13 cellular contexts compared by ENCODE assay signal in genomic region chr2:180222642-180223041, GRCh38.
DNase-seq lines count a peak whose midpoint lies in the region; ATAC-seq, FAIRE-seq and TF ChIP-seq lines count a peak whose summit lies in the region.
"Had no signal": no experiment of that assay in that cellular context is flagged by ENCODE, and none has a peak within 500 bp of the region (broad histone marks: within the 10 kb centered on the region; RNA-seq: fewer than 3 reads in every experiment).

No MANE protein-coding gene starts in this region.

- no peak overlapping the region for H3K4me3 Mint-ChIP-seq in progenitor cell of endocrine pancreas (ENCODE audit: low read depth)
- H3K4me3 Mint-ChIP-seq: T-helper 2 cell treated with Interferon-gamma antibody and Interleukin-4, amounts not matched to agents 5 μg/mL and 100 μg/mL, for 36 hours had no signal

- no peak overlapping the region for H3K27ac Mint-ChIP-seq in progenitor cell of endocrine pancreas
- H3K27ac Mint-ChIP-seq: T-helper 2 cell treated with Interferon-gamma antibody and Interleukin-4, amounts not matched to agents 5 μg/mL and 100 μg/mL, for 36 hours had no signal

- TF ChIP-seq POLR2A in GM12892 (IDR thresholded peaks at IDR 0.05; ENCODE audit: low read depth, low read length): no peak

- no peak for TF ChIP-seq CTCF in psoas muscle (IDR thresholded peaks at IDR 0.05)
- no peak for TF ChIP-seq CTCF in progenitor cell of endocrine pancreas (IDR thresholded peaks at IDR 0.05; ENCODE audit: unreplicated experiment)

- peaks cover 10% of the 10 kb centered on the region for H3K9me3 ChIP-seq in psoas muscle
- H3K9me3 ChIP-seq: vagina had no signal

- WGBS in psoas muscle, 3 donors: 31 to 46% (median 42%) methylated on average over 1 of the region's 1 CpG

- intact Hi-C loops in psoas muscle (cut with DNase I): no loop called here

- FAIRE-seq in GM12892 (lab: Jason Lieb, UNC): no peak
- FAIRE-seq: HepG2 had no signal

- peak in 3 of 4 donors; percentile 56 to 58 (median 56) for ATAC-seq in psoas muscle
- ATAC-seq: HepG2 had no signal

- no peaks in the 10 kb centered on the region for H3K36me3 Mint-ChIP-seq in progenitor cell of endocrine pancreas (ENCODE audit: insufficient read depth)

- H3K27ac ChIP-seq in psoas muscle: no peak overlapping the region
- H3K27ac ChIP-seq: vagina had no signal

- peak; percentile 35 for DNase-seq in EL
- DNase-seq in NCI-H510A (lab: John Stamatoyannopoulos, UW): peak; percentile 47
- DNase-seq in fibroblast of gingiva (ENCODE audit: low read depth): peak; percentile 91
- no peak for DNase-seq in psoas muscle
- DNase-seq in GM12892 (ENCODE audit: insufficient read length): no peak
- no peak for DNase-seq in progenitor cell of endocrine pancreas (ENCODE audit: low spot score, unreplicated experiment)
- no peak for DNase-seq in islet precursor cell
- DNase-seq in stimulated activated CD4-positive, alpha-beta T cell treated with anti-CD3 and anti-CD28 coated beads, Interleukin-2, amount 100 ng/mL, for 48 hours: no peak
- DNase-seq: activated CD8-positive, alpha-beta memory T cell treated with anti-CD3 and anti-CD28 coated beads, Interleukin-2, amount 50 U/mL, for 4 hours; cerebellar nuclear complex had no signal

- no peaks in the 10 kb centered on the region for H3K36me3 ChIP-seq in psoas muscle (ENCODE audit: insufficient read depth in 1 of 2, low read depth in 1 of 2)
- H3K36me3 ChIP-seq: vagina had no signal

- no peaks in the 10 kb centered on the region for H3K27me3 ChIP-seq in psoas muscle (ENCODE audit: insufficient read depth in 3 of 3, low read length in 2 of 3)
- H3K27me3 ChIP-seq: vagina had no signal

- H3K9me3 Mint-ChIP-seq in progenitor cell of endocrine pancreas (ENCODE audit: low read depth): peaks cover 11% of the 10 kb centered on the region

- no peaks in the 10 kb centered on the region for H3K4me1 Mint-ChIP-seq in progenitor cell of endocrine pancreas (ENCODE audit: low read depth)

- H3K27me3 Mint-ChIP-seq in progenitor cell of endocrine pancreas: no peaks in the 10 kb centered on the region

- H3K4me1 ChIP-seq in psoas muscle: no peaks in the 10 kb centered on the region

- no peak overlapping the region for H3K4me3 ChIP-seq in psoas muscle
- H3K4me3 ChIP-seq: vagina had no signal

Comparison
In these comparisons a context has a peak if more than half of its experiments do, and no peak if none do; other contexts are left out.
1. DNase-seq: peak in EL (single experiment), NCI-H510A (single experiment) and fibroblast of gingiva (single experiment); none in psoas muscle (0 of 2), GM12892 (single experiment), progenitor cell of endocrine pancreas (single experiment), islet precursor cell (single experiment) and stimulated activated CD4-positive, alpha-beta T cell treated with anti-CD3 and anti-CD28 coated beads, Interleukin-2, amount 100 ng/mL, for 48 hours (0 of 2).